9 cellular contexts compared by ENCODE assay signal in the genomic region with DNA sequence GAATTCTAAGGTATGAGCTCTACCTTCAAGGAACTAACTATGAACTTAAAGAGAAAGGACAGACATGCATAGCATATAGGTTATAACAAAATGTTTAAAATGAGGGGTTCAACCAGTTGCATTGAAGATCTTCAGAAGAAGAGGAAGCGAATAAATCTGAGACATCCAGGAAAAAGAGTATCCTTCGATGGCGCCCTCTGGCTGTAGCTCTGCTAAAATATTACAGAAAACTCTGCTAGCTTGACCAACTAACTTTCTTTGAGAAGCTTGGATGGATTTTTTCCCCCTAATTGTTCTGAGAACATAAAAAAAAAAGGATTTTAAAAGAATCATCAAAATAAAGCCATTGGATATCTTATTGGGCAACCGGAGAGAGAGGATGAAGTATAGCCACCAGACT.
DNase-seq lines count a peak whose midpoint lies in the region; ATAC-seq lines count a peak whose summit lies in the region.
"Had no signal": no experiment of that assay in that cellular context is flagged by ENCODE, and none has a peak within 500 bp of the region (broad histone marks: within the 10 kb centered on the region; RNA-seq: fewer than 3 reads in every experiment).

No MANE protein-coding gene starts in this region.

- peak; percentile 0 for DNase-seq in NCI-H82 (lab: John Stamatoyannopoulos, UW)
- no peak for DNase-seq in NCI-H82 treated with DMSO at 0.1 percent for 48 hours (lab: John Stamatoyannopoulos, UW; ENCODE audit: unreplicated experiment)
- peak; percentile 48 for DNase-seq in OCI-M1 (lab: John Stamatoyannopoulos, UW)
- DNase-seq in fibroblast of the conjunctiva (ENCODE audit: low read depth) = peak; percentile 6
- DNase-seq in superior temporal gyrus (ENCODE audit: extremely low spot score) = peak; percentile 70
- DNase-seq in activated effector memory CD4-positive, alpha-beta T cell treated with anti-CD3 and anti-CD28 coated beads, Interleukin-2, amount 50 U/mL, for 16 hours = no peak
- no peak for DNase-seq in G401 (ENCODE audit: low spot score)
- DNase-seq: CD8-positive, alpha-beta memory T cell had no signal

- ATAC-seq in HG03460 (IDR thresholded peaks at IDR 0.05; ENCODE audit: unreplicated experiment) = no peak

- in situ Hi-C loops in G401 (cut with HindIII; ENCODE audit: low sequenced_read_pairs) = no loop called here

Comparison
In these comparisons a context has a peak if more than half of its experiments do, and no peak if none do; other contexts are left out.
1. DNase-seq: peak in NCI-H82 (single experiment), OCI-M1 (single experiment), fibroblast of the conjunctiva (single experiment) and superior temporal gyrus (single experiment); none in NCI-H82 treated with DMSO at 0.1 percent for 48 hours (single experiment), activated effector memory CD4-positive, alpha-beta T cell treated with anti-CD3 and anti-CD28 coated beads, Interleukin-2, amount 50 U/mL, for 16 hours (single experiment) and G401 (single experiment).